In the genomic region with DNA sequence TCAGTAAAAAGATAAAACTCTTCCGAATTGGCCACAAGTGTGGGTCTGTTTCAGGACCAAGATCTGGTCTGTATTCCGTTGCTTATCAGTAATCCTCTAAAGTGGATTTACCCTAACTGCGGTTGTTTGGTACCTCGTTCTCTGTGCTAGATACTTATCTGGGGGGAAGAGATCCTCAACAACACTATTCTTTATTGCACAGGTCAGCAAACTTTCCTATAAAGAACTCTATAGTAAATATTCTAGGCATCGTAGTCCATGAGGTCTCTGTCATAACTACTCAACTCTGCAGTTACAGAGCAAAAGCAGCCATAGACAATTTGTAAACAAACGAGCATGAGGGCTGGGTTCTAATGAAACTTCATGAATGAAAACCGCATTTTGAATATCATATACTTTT, we compare ENCODE assay signal across 33 cellular contexts.
"Had no signal": no experiment of that assay in that cellular context is flagged by ENCODE, and none has a peak within 500 bp of the region (broad histone marks: within the 10 kb centered on the region; RNA-seq: fewer than 3 reads in every experiment).

No MANE protein-coding gene starts in this region.

- H3K9me3 ChIP-seq: adrenal gland, esophagus squamous epithelium, gastroesophageal sphincter, heart right ventricle had no signal

- ATAC-seq: activated CD4-positive, alpha-beta T cell treated with anti-CD3 and anti-CD28 coated beads for 36 hours; activated CD8-positive, alpha-beta memory T cell treated with anti-CD3 and anti-CD28 coated beads, Interleukin-2, amount 10 ng/mL, durations not matched to agents 7 days and 5 days; activated CD8-positive, alpha-beta T cell treated with anti-CD3 and anti-CD28 coated beads, Interleukin-2, amount 10 ng/mL, durations not matched to agents 7 days and 5 days; activated naive CD8-positive, alpha-beta T cell treated with anti-CD3 and anti-CD28 coated beads, Interleukin-2, amount 50 U/mL, for 24 hours; gastroesophageal sphincter; heart right ventricle had no signal

- H3K9me3 Mint-ChIP-seq: activated CD4-positive, alpha-beta memory T cell treated with anti-CD3 and anti-CD28 coated beads for 36 hours; activated CD4-positive, alpha-beta T cell treated with anti-CD3 and anti-CD28 coated beads, Interleukin-2, amount 10 ng/mL, durations not matched to agents 24 days and 14 days; activated naive CD4-positive, alpha-beta T cell treated with anti-CD3 and anti-CD28 coated beads for 36 hours; activated naive CD4-positive, alpha-beta T cell treated with anti-CD3 and anti-CD28 coated beads, Interleukin-2, amount 50 U/mL, for 24 hours; activated naive CD8-positive, alpha-beta T cell treated with anti-CD3 and anti-CD28 coated beads for 36 hours; activated naive CD8-positive, alpha-beta T cell treated with anti-CD3 and anti-CD28 coated beads, Interleukin-2, amount 50 U/mL, for 24 hours; activated T-cell treated with anti-CD3 and anti-CD28 coated beads, Interleukin-2, amount 50 U/mL, for 24 hours; activated T-helper 1 cell treated with anti-CD3 and anti-CD28 coated beads, Interleukin-12 subunit alpha, Interleukin-12 subunit beta, Interleukin-2, Interleukin-4 antibody, amounts not matched to agents 30 ng/mL and 10 ng/mL and 1 ng/mL, durations not matched to agents 14 hours and 24 hours and 36 hours; activated T-helper 2 cell treated with anti-CD3 and anti-CD28 coated beads, Interferon-gamma antibody, Interleukin-2, Interleukin-4, amounts not matched to agents 10 μg/mL and 5 μg/mL and 100 μg/mL, durations not matched to agents 14 hours and 24 hours and 36 hours; central memory CD8-positive, alpha-beta T cell; dendritic cell treated with granulocyte-macrophage colony-stimulating factor and Interleukin-4, amounts not matched to agents 40 ng/mL and 50 ng/mL, for 4 days; endodermal cell had no signal

- H3K27ac ChIP-seq: adrenal gland, coronary artery, dorsolateral prefrontal cortex, esophagus squamous epithelium, gastroesophageal sphincter, heart right ventricle had no signal

- H3K27ac Mint-ChIP-seq: activated CD4-positive, alpha-beta memory T cell treated with anti-CD3 and anti-CD28 coated beads for 36 hours; activated CD4-positive, alpha-beta T cell treated with anti-CD3 and anti-CD28 coated beads for 36 hours; activated CD4-positive, alpha-beta T cell treated with anti-CD3 and anti-CD28 coated beads, Interleukin-2, amount 10 ng/mL, durations not matched to agents 24 days and 14 days; activated CD8-positive, alpha-beta memory T cell treated with anti-CD3 and anti-CD28 coated beads, Interleukin-2, amount 10 ng/mL, durations not matched to agents 7 days and 5 days; activated CD8-positive, alpha-beta T cell treated with anti-CD3 and anti-CD28 coated beads, Interleukin-2, amount 10 ng/mL, durations not matched to agents 7 days and 5 days; activated naive CD4-positive, alpha-beta T cell treated with anti-CD3 and anti-CD28 coated beads for 36 hours; activated naive CD4-positive, alpha-beta T cell treated with anti-CD3 and anti-CD28 coated beads, Interleukin-2, amount 50 U/mL, for 24 hours; activated naive CD8-positive, alpha-beta T cell treated with anti-CD3 and anti-CD28 coated beads for 36 hours; activated naive CD8-positive, alpha-beta T cell treated with anti-CD3 and anti-CD28 coated beads, Interleukin-2, amount 50 U/mL, for 24 hours; activated T-cell treated with anti-CD3 and anti-CD28 coated beads, Interleukin-2, amount 50 U/mL, for 24 hours; activated T-helper 1 cell treated with anti-CD3 and anti-CD28 coated beads, Interleukin-12 subunit alpha, Interleukin-12 subunit beta, Interleukin-2, Interleukin-4 antibody, amounts not matched to agents 30 ng/mL and 10 ng/mL and 1 ng/mL, durations not matched to agents 14 hours and 24 hours and 36 hours; activated T-helper 2 cell treated with anti-CD3 and anti-CD28 coated beads, Interferon-gamma antibody, Interleukin-2, Interleukin-4, amounts not matched to agents 10 μg/mL and 5 μg/mL and 100 μg/mL, durations not matched to agents 14 hours and 24 hours and 36 hours; brain; dendritic cell treated with granulocyte-macrophage colony-stimulating factor and Interleukin-4, amounts not matched to agents 40 ng/mL and 50 ng/mL, for 4 days; endodermal cell had no signal

- H3K27me3 ChIP-seq: dorsolateral prefrontal cortex, esophagus squamous epithelium, gastroesophageal sphincter had no signal

- H3K4me3 Mint-ChIP-seq: activated CD4-positive, alpha-beta memory T cell treated with anti-CD3 and anti-CD28 coated beads for 36 hours; activated CD4-positive, alpha-beta T cell treated with anti-CD3 and anti-CD28 coated beads for 36 hours; activated CD4-positive, alpha-beta T cell treated with anti-CD3 and anti-CD28 coated beads, Interleukin-2, amount 10 ng/mL, durations not matched to agents 24 days and 14 days; activated CD8-positive, alpha-beta memory T cell treated with anti-CD3 and anti-CD28 coated beads, Interleukin-2, amount 10 ng/mL, durations not matched to agents 7 days and 5 days; activated CD8-positive, alpha-beta T cell treated with anti-CD3 and anti-CD28 coated beads, Interleukin-2, amount 10 ng/mL, durations not matched to agents 7 days and 5 days; activated naive CD4-positive, alpha-beta T cell treated with anti-CD3 and anti-CD28 coated beads for 36 hours; activated naive CD4-positive, alpha-beta T cell treated with anti-CD3 and anti-CD28 coated beads, Interleukin-2, amount 50 U/mL, for 24 hours; activated naive CD8-positive, alpha-beta T cell treated with anti-CD3 and anti-CD28 coated beads for 36 hours; activated naive CD8-positive, alpha-beta T cell treated with anti-CD3 and anti-CD28 coated beads, Interleukin-2, amount 50 U/mL, for 24 hours; activated T-cell treated with anti-CD3 and anti-CD28 coated beads, Interleukin-2, amount 50 U/mL, for 24 hours; activated T-helper 1 cell treated with anti-CD3 and anti-CD28 coated beads, Interleukin-12 subunit alpha, Interleukin-12 subunit beta, Interleukin-2, Interleukin-4 antibody, amounts not matched to agents 30 ng/mL and 10 ng/mL and 1 ng/mL, durations not matched to agents 14 hours and 24 hours and 36 hours; brain; central memory CD8-positive, alpha-beta T cell; dendritic cell treated with granulocyte-macrophage colony-stimulating factor and Interleukin-4, amounts not matched to agents 40 ng/mL and 50 ng/mL, for 4 days; endodermal cell had no signal

- H3K27me3 Mint-ChIP-seq: activated CD4-positive, alpha-beta memory T cell treated with anti-CD3 and anti-CD28 coated beads for 36 hours; activated CD4-positive, alpha-beta T cell treated with anti-CD3 and anti-CD28 coated beads, Interleukin-2, amount 10 ng/mL, durations not matched to agents 24 days and 14 days; activated naive CD8-positive, alpha-beta T cell treated with anti-CD3 and anti-CD28 coated beads, Interleukin-2, amount 50 U/mL, for 24 hours; central memory CD8-positive, alpha-beta T cell had no signal

- H3K4me3 ChIP-seq: adrenal gland, coronary artery, dorsolateral prefrontal cortex, esophagus squamous epithelium, gastroesophageal sphincter, heart right ventricle had no signal

- DNase-seq: activated CD4-positive, alpha-beta memory T cell treated with anti-CD3 and anti-CD28 coated beads for 36 hours; activated CD4-positive, alpha-beta T cell treated with anti-CD3 and anti-CD28 coated beads for 36 hours; activated CD4-positive, alpha-beta T cell treated with anti-CD3 and anti-CD28 coated beads, Interleukin-2, amount 10 ng/mL, durations not matched to agents 24 days and 14 days; activated CD4-positive, CD25-positive, alpha-beta regulatory T cell; activated CD4-positive, CD25-positive, alpha-beta regulatory T cell treated with anti-CD3 and anti-CD28 coated beads, Interleukin-2, amount 50 U/mL, for 72 hours; activated CD8-positive, alpha-beta memory T cell treated with anti-CD3 and anti-CD28 coated beads, Interleukin-2, amount 10 ng/mL, durations not matched to agents 7 days and 5 days; activated CD8-positive, alpha-beta memory T cell treated with anti-CD3 and anti-CD28 coated beads, Interleukin-2, amount 50 U/mL, for 4 hours; activated CD8-positive, alpha-beta T cell treated with anti-CD3 and anti-CD28 coated beads, Interleukin-2, amount 10 ng/mL, durations not matched to agents 7 days and 5 days; activated effector memory CD4-positive, alpha-beta T cell treated with anti-CD3 and anti-CD28 coated beads, Interleukin-2, amount 50 U/mL, for 16 hours; activated naive CD4-positive, alpha-beta T cell treated with anti-CD3 and anti-CD28 coated beads for 36 hours; activated naive CD8-positive, alpha-beta T cell treated with anti-CD3 and anti-CD28 coated beads for 36 hours; activated naive CD8-positive, alpha-beta T cell treated with anti-CD3 and anti-CD28 coated beads, Interleukin-2, amount 50 U/mL, for 24 hours; activated T-cell treated with anti-CD3 and anti-CD28 coated beads, Interleukin-2, amount 50 U/mL, for 24 hours; adrenal gland; amygdala; aorta; dorsolateral prefrontal cortex; effector memory CD4-positive, alpha-beta T cell; endodermal cell; erythroblast; esophagus squamous epithelium; foreskin melanocyte; heart right ventricle; T-helper 2 cell had no signal

- H3K36me3 ChIP-seq: adrenal gland, esophagus squamous epithelium, gastroesophageal sphincter, heart right ventricle had no signal

- FAIRE-seq: bronchial epithelial cell had no signal

- H3K4me1 Mint-ChIP-seq: activated CD4-positive, alpha-beta T cell treated with anti-CD3 and anti-CD28 coated beads, Interleukin-2, amount 10 ng/mL, durations not matched to agents 24 days and 14 days; activated CD8-positive, alpha-beta memory T cell treated with anti-CD3 and anti-CD28 coated beads, Interleukin-2, amount 10 ng/mL, durations not matched to agents 7 days and 5 days; activated naive CD4-positive, alpha-beta T cell treated with anti-CD3 and anti-CD28 coated beads, Interleukin-2, amount 50 U/mL, for 24 hours; activated naive CD8-positive, alpha-beta T cell treated with anti-CD3 and anti-CD28 coated beads for 36 hours; activated naive CD8-positive, alpha-beta T cell treated with anti-CD3 and anti-CD28 coated beads, Interleukin-2, amount 50 U/mL, for 24 hours; brain; central memory CD8-positive, alpha-beta T cell had no signal

- H3K4me1 ChIP-seq: adrenal gland, esophagus squamous epithelium, gastroesophageal sphincter, heart right ventricle had no signal

- H3K36me3 Mint-ChIP-seq: activated CD4-positive, alpha-beta memory T cell treated with anti-CD3 and anti-CD28 coated beads for 36 hours; activated CD8-positive, alpha-beta memory T cell treated with anti-CD3 and anti-CD28 coated beads, Interleukin-2, amount 10 ng/mL, durations not matched to agents 7 days and 5 days; activated naive CD4-positive, alpha-beta T cell treated with anti-CD3 and anti-CD28 coated beads, Interleukin-2, amount 50 U/mL, for 24 hours; activated naive CD8-positive, alpha-beta T cell treated with anti-CD3 and anti-CD28 coated beads for 36 hours; brain had no signal
